ENCODE assay signal across 1 cellular context in genomic region chr16:89334988-89335802, GRCh38.
A peak's percentile ranks its signal among the peaks of the same experiment; 100 is the strongest.
TF ChIP-seq lines count a peak whose summit lies in the region.

No MANE protein-coding gene starts in this region.

TF ChIP-seq in HepG2, 621 proteins besides CTCF, POLR2A, EP300 and RAD21 (continued from another document):
- no peak for TF ChIP-seq KLF13 (CRISPR knock-in tag; IDR thresholded peaks at IDR 0.05)
- TF ChIP-seq AGO2 (optimal IDR thresholded peaks at IDR 0.05; ENCODE audit: low read depth, low read length), result peak; percentile 6
- no peak for TF ChIP-seq BATF2 (CRISPR knock-in tag; IDR thresholded peaks at IDR 0.05)
- TF ChIP-seq RNF219 (CRISPR knock-in tag; IDR thresholded peaks at IDR 0.05), result no peak
- TF ChIP-seq, protein P1, sequence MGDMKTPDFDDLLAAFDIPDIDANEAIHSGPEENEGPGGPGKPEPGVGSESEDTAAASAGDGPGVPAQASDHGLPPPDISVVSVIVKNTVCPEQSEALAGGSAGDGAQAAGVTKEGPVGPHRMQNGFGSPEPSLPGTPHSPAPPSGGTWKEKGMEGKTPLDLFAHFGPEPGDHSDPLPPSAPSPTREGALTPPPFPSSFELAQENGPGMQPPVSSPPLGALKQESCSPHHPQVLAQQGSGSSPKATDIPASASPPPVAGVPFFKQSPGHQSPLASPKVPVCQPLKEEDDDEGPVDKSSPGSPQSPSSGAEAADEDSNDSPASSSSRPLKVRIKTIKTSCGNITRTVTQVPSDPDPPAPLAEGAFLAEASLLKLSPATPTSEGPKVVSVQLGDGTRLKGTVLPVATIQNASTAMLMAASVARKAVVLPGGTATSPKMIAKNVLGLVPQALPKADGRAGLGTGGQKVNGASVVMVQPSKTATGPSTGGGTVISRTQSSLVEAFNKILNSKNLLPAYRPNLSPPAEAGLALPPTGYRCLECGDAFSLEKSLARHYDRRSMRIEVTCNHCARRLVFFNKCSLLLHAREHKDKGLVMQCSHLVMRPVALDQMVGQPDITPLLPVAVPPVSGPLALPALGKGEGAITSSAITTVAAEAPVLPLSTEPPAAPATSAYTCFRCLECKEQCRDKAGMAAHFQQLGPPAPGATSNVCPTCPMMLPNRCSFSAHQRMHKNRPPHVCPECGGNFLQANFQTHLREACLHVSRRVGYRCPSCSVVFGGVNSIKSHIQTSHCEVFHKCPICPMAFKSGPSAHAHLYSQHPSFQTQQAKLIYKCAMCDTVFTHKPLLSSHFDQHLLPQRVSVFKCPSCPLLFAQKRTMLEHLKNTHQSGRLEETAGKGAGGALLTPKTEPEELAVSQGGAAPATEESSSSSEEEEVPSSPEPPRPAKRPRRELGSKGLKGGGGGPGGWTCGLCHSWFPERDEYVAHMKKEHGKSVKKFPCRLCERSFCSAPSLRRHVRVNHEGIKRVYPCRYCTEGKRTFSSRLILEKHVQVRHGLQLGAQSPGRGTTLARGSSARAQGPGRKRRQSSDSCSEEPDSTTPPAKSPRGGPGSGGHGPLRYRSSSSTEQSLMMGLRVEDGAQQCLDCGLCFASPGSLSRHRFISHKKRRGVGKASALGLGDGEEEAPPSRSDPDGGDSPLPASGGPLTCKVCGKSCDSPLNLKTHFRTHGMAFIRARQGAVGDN (CRISPR knock-in tag; IDR thresholded peaks at IDR 0.05), result peak; percentile 24; the same call in 1 of the 2 replicates
- no peak for TF ChIP-seq ZNF776 (CRISPR knock-in tag; IDR thresholded peaks at IDR 0.05)
- no peak for TF ChIP-seq ZNF83 (CRISPR knock-in tag; IDR thresholded peaks at IDR 0.05; ENCODE audit: borderline replicate concordance)
- TF ChIP-seq RERE (CRISPR knock-in tag; IDR thresholded peaks at IDR 0.05; ENCODE audit: low read depth), result no peak
- TF ChIP-seq MATR3 (CRISPR knock-in tag; IDR thresholded peaks at IDR 0.05), result no peak
- no peak for TF ChIP-seq THYN1 (CRISPR knock-in tag; IDR thresholded peaks at IDR 0.05; ENCODE audit: borderline replicate concordance, low read depth)
- TF ChIP-seq CHCHD3 (CRISPR knock-in tag; IDR thresholded peaks at IDR 0.05), result no peak
- TF ChIP-seq GATAD1 (CRISPR knock-in tag; IDR thresholded peaks at IDR 0.05), result no peak
- no peak for TF ChIP-seq ZNF614 (CRISPR knock-in tag; IDR thresholded peaks at IDR 0.05; ENCODE audit: borderline replicate concordance)
- TF ChIP-seq ZNF263 (CRISPR knock-in tag; IDR thresholded peaks at IDR 0.05), result no peak
- 0 out of 2 replicates have a peak, but pooled peaks have one; percentile 23 for TF ChIP-seq ZNF891 (CRISPR knock-in tag; IDR thresholded peaks at IDR 0.05)
- no peak for TF ChIP-seq DNMT3B (CRISPR knock-in tag; conservative IDR thresholded peaks at IDR 0.05)
- no peak for TF ChIP-seq ZGPAT (CRISPR knock-in tag; IDR thresholded peaks at IDR 0.05)
- no peak for TF ChIP-seq ETS1 (CRISPR knock-in tag; IDR thresholded peaks at IDR 0.05)
- TF ChIP-seq DZIP1 (CRISPR knock-in tag; IDR thresholded peaks at IDR 0.05), result peak; percentile 66; the same call in 1 of the 2 replicates
- no peak for TF ChIP-seq ZNF772 (CRISPR knock-in tag; IDR thresholded peaks at IDR 0.05)
